ENCODE assay signal across 8 cellular contexts in the genomic region with DNA sequence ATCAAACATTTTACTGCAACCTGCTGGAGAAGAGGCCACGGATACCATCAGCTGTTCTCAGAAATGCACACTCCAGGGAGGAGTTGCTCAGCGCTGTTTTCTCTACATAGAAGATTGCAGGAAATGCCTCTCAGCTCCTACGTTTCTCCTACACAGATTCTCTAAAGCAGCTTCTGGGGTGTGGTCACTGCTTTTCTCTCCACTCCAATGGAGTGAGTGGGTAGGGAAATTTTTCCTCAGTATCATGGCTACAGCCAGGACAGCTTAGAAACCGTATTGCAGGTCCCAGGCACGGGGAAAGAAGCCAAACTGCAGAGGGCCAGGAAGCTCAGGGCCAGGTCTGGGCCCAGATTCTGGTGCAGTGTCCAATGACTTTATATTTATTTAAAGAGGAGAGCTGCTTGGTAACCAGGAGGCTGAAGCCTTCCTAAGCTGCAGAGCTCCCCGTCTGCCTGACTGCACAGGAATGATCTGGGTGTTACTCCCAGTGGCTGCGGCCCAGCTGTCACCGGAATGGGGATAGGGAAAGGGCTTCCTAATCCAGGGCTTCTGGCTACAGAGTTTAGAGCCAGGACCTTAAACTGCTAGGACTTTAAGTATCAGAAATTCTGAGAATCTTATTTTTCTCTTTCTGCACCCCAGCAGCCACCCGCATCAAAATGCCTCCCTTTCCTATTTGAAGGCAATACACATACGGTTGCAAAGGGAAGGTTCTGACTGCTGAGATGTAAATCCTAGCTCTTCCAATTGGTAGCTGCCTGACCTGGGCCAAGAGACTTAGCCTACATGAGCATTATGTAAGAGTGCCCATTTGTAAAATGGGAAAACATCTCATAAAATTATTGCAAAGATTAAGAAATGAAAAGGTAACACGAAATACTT. TPM values are rescaled to one million over a fixed set of nuclear protein-coding genes. Genes with fewer than 3 reads are reported as not detected.
DNase-seq lines count a peak whose midpoint lies in the region; ATAC-seq and TF ChIP-seq lines count a peak whose summit lies in the region.

No MANE protein-coding gene starts in this region.

- TF ChIP-seq CTCF in ascending aorta (IDR thresholded peaks at IDR 0.05), result no peak

- H3K4me1 ChIP-seq in ascending aorta, result peaks cover 5 to 31% of the 10 kb centered on the region in 2 donors

- H3K36me3 ChIP-seq in KOPT-K1 (ENCODE audit: insufficient read depth, low read length) (no peaks in the 10 kb centered on the region), ascending aorta (no peaks in the 10 kb centered on the region)

- H3K9me3 ChIP-seq in KOPT-K1 (ENCODE audit: insufficient read depth, low read length, poor library complexity, severe bottlenecking), result no peaks in the 10 kb centered on the region
- no peaks in the 10 kb centered on the region for H3K9me3 ChIP-seq in ascending aorta
- H3K9me3 ChIP-seq in iPS-18c (ENCODE audit: control insufficient read depth, insufficient read depth, low read length), result no peaks in the 10 kb centered on the region

- DNase-seq in Ammon's horn (ENCODE audit: low spot score) (peak; percentile 78), ascending aorta (ENCODE audit: low spot score in 2 of 2) (peak in 1 of 2 donors; percentile 69), sciatic nerve (ENCODE audit: low spot score) (no peak), DMS153 treated with DMSO at 0.1 percent for 48 hours (lab: John Stamatoyannopoulos, UW; ENCODE audit: unreplicated experiment) (no peak)
- no peak for DNase-seq in activated CD4-positive, alpha-beta T cell treated with anti-CD3 and anti-CD28 coated beads, Interleukin-2, amount 50 U/mL, for 48 hours

- no peaks in the 10 kb centered on the region for H3K27me3 ChIP-seq in ascending aorta

- peak; percentile 5 for ATAC-seq in sciatic nerve
- no peak for ATAC-seq in GM18517 (IDR thresholded peaks at IDR 0.05; ENCODE audit: unreplicated experiment)

- H3K4me3 ChIP-seq in ascending aorta (peak overlapping the region; percentile 94 to 96), iPS-18c (ENCODE audit: insufficient read depth, low read depth, low read length) (peak overlapping the region; percentile 83)

- intact Hi-C loops in ascending aorta (cut with DNase I), result loop anchor here (5.0 kb wide), 1 partner anchor 179 kb away; a partner anchor contains a TSS
- intact Hi-C loops in sciatic nerve (cut with DNase I), result no loop called here

- peak overlapping the region; percentile 72 for H3K27ac ChIP-seq in KOPT-K1 (ENCODE audit: low read depth, low read length, poor library complexity, severe bottlenecking)
- H3K27ac ChIP-seq in ascending aorta, result peak overlapping the region; percentile 96 to 98

RNA-seq across cellular contexts. Expression of a gene that starts 1.4 kb away (rescaled TPM):
- total RNA-seq in ascending aorta (687 TPM), sciatic nerve (794 TPM)

RNA-seq across cellular contexts. Expression of a gene that starts 46.5 kb away (rescaled TPM):
- total RNA-seq in ascending aorta (6.3 TPM), sciatic nerve (19.3 TPM)
